Comparison of ENCODE assay signal across 7 cellular contexts in genomic region chr1:212433577-212434462, GRCh38. TPM values are rescaled to one million over a fixed set of nuclear protein-coding genes. Genes with fewer than 3 reads are reported as not detected.
DNase-seq lines count a peak whose midpoint lies in the region; ATAC-seq and TF ChIP-seq lines count a peak whose summit lies in the region.

No MANE protein-coding gene starts in this region.

- H3K4me3 ChIP-seq in HFF-Myc (replicated peaks; ENCODE audit: low read depth, low read length) (peak overlapping the region; percentile 65), iPS DF 6.9 (ENCODE audit: low read length) (peak overlapping the region; percentile 66; the same call in 1 of the 2 replicates)

- no peak overlapping the region for H3K27ac Mint-ChIP-seq in WTC11
- peak overlapping the region in 1 of 2 donors; percentile 27 for H3K27ac Mint-ChIP-seq in stimulated activated naive CD8-positive, alpha-beta T cell treated with anti-CD3 and anti-CD28 coated beads, Interleukin-15, amount 100 ng/mL, for 72 hours

- no peaks in the 10 kb centered on the region for H3K9me3 ChIP-seq in iPS DF 6.9 (ENCODE audit: control insufficient read depth, insufficient read depth, low read length)

- no CpG with 5 or more reads among the region's 17 CpGs for WGBS in iPS DF 6.9 (ENCODE audit: insufficient coverage, insufficient read length)

- no peaks in the 10 kb centered on the region for H3K9me3 Mint-ChIP-seq in WTC11
- no peaks in the 10 kb centered on the region for H3K9me3 Mint-ChIP-seq in stimulated activated naive CD8-positive, alpha-beta T cell treated with anti-CD3 and anti-CD28 coated beads, Interleukin-15, amount 100 ng/mL, for 72 hours

- H3K27me3 Mint-ChIP-seq in WTC11 (ENCODE audit: low read depth) = peaks cover 4% of the 10 kb centered on the region; the same call in 1 of the 2 replicates
- H3K27me3 Mint-ChIP-seq in stimulated activated naive CD8-positive, alpha-beta T cell treated with anti-CD3 and anti-CD28 coated beads, Interleukin-15, amount 100 ng/mL, for 72 hours = no peaks in the 10 kb centered on the region

- H3K36me3 Mint-ChIP-seq in WTC11 = no peaks in the 10 kb centered on the region

- H3K4me1 Mint-ChIP-seq in WTC11 = peaks cover 16% of the 10 kb centered on the region
- H3K4me1 Mint-ChIP-seq in stimulated activated naive CD8-positive, alpha-beta T cell treated with anti-CD3 and anti-CD28 coated beads, Interleukin-15, amount 100 ng/mL, for 72 hours = peaks cover 57% of the 10 kb centered on the region

- POLR2A ChIA-PET in WTC11 (lab: Charles Lee) (interaction anchor here (1.1 kb wide), 1 partner anchor 19 kb away, joined by 3 read pairs; the partner anchor contains the start of gene PACC1), GM10248 (lab: Yijun Ruan, JAX) (no interaction called here)

- peak overlapping the region; percentile 74 for H3K4me3 Mint-ChIP-seq in WTC11
- H3K4me3 Mint-ChIP-seq in stimulated activated naive CD8-positive, alpha-beta T cell treated with anti-CD3 and anti-CD28 coated beads, Interleukin-15, amount 100 ng/mL, for 72 hours = peak overlapping the region; percentile 80 to 82

- peaks cover 3% of the 10 kb centered on the region; the same call in 1 of the 2 replicates for H3K4me1 ChIP-seq in iPS DF 6.9 (ENCODE audit: control insufficient read depth, insufficient read depth, low read length)

- CTCF ChIA-PET in WTC11 (lab: Charles Lee) = interaction anchor here (1.3 to 2.4 kb wide), 2 partner anchors 22 to 24 kb away, joined by 5 to 14 read pairs; no protein-coding TSS in a partner anchor
- CTCF ChIA-PET in GM10248 (lab: Yijun Ruan, JAX) = interaction anchor here (1.1 to 2.6 kb wide), 3 partner anchors 23 to 371 kb away, joined by 3 to 20 read pairs (median 4); no protein-coding TSS in a partner anchor

- DNase-seq in HFF-Myc (ENCODE audit: extremely low read depth, low read depth) (no peak), WTC11 (ENCODE audit: low spot score) (no peak), iPS DF 6.9 (ENCODE audit: low read depth, low spot score) (no peak), mucosa of gallbladder (ENCODE audit: low spot score) (no peak), iPS-NIHi7 (ENCODE audit: extremely low spot score) (no peak), GM10248 (ENCODE audit: extremely low spot score) (no peak)
- DNase-seq in stimulated activated naive CD8-positive, alpha-beta T cell treated with anti-CD3 and anti-CD28 coated beads, Interleukin-15, amount 100 ng/mL, for 72 hours = no peak

- H3K27ac ChIP-seq in iPS DF 6.9 (ENCODE audit: low read length) = no peak overlapping the region

- H3K36me3 ChIP-seq in iPS DF 6.9 (ENCODE audit: control insufficient read depth, insufficient read depth, low read length) = no peaks in the 10 kb centered on the region

- TF ChIP-seq CTCF in HFF-Myc (IDR thresholded peaks at IDR 0.05; ENCODE audit: low read depth, low read length, missing control alignments) (no peak), WTC11 (IDR thresholded peaks at IDR 0.05) (no peak), GM10248 (IDR thresholded peaks at IDR 0.05; ENCODE audit: control extremely low read depth, extremely low read depth, low read depth, missing control alignments) (no peak)

- no peak for ATAC-seq in WTC11
- no peak for ATAC-seq in stimulated activated naive CD8-positive, alpha-beta T cell treated with anti-CD3 and anti-CD28 coated beads, Interleukin-15, amount 100 ng/mL, for 72 hours

- H3K27me3 ChIP-seq in iPS DF 6.9 (ENCODE audit: control insufficient read depth, insufficient read depth, low read length) = 0 out of 2 replicates have a peak, but pooled peaks cover 1% of the 10 kb centered on the region

TF ChIP-seq in WTC11, 78 proteins besides CTCF, POLR2A, EP300 and RAD21:
- TF ChIP-seq, protein P1, sequence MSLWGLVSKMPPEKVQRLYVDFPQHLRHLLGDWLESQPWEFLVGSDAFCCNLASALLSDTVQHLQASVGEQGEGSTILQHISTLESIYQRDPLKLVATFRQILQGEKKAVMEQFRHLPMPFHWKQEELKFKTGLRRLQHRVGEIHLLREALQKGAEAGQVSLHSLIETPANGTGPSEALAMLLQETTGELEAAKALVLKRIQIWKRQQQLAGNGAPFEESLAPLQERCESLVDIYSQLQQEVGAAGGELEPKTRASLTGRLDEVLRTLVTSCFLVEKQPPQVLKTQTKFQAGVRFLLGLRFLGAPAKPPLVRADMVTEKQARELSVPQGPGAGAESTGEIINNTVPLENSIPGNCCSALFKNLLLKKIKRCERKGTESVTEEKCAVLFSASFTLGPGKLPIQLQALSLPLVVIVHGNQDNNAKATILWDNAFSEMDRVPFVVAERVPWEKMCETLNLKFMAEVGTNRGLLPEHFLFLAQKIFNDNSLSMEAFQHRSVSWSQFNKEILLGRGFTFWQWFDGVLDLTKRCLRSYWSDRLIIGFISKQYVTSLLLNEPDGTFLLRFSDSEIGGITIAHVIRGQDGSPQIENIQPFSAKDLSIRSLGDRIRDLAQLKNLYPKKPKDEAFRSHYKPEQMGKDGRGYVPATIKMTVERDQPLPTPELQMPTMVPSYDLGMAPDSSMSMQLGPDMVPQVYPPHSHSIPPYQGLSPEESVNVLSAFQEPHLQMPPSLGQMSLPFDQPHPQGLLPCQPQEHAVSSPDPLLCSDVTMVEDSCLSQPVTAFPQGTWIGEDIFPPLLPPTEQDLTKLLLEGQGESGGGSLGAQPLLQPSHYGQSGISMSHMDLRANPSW (CRISPR knock-in tag; conservative IDR thresholded peaks at IDR 0.05; ENCODE audit: low read depth) = no peak
- TF ChIP-seq, protein P2, sequence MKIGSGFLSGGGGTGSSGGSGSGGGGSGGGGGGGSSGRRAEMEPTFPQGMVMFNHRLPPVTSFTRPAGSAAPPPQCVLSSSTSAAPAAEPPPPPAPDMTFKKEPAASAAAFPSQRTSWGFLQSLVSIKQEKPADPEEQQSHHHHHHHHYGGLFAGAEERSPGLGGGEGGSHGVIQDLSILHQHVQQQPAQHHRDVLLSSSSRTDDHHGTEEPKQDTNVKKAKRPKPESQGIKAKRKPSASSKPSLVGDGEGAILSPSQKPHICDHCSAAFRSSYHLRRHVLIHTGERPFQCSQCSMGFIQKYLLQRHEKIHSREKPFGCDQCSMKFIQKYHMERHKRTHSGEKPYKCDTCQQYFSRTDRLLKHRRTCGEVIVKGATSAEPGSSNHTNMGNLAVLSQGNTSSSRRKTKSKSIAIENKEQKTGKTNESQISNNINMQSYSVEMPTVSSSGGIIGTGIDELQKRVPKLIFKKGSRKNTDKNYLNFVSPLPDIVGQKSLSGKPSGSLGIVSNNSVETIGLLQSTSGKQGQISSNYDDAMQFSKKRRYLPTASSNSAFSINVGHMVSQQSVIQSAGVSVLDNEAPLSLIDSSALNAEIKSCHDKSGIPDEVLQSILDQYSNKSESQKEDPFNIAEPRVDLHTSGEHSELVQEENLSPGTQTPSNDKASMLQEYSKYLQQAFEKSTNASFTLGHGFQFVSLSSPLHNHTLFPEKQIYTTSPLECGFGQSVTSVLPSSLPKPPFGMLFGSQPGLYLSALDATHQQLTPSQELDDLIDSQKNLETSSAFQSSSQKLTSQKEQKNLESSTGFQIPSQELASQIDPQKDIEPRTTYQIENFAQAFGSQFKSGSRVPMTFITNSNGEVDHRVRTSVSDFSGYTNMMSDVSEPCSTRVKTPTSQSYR (CRISPR knock-in tag; IDR thresholded peaks at IDR 0.05) = no peak
- no peak for TF ChIP-seq ELF4 (CRISPR knock-in tag; IDR thresholded peaks at IDR 0.05; ENCODE audit: low read depth)
- TF ChIP-seq JAZF1 (CRISPR knock-in tag; IDR thresholded peaks at IDR 0.05) = no peak
- TF ChIP-seq KAT7 (CRISPR knock-in tag; IDR thresholded peaks at IDR 0.05; ENCODE audit: borderline replicate concordance) = no peak
- TF ChIP-seq TEAD4 (CRISPR knock-in tag; IDR thresholded peaks at IDR 0.05) = no peak

RNA-seq across cellular contexts. Expression of gene NENF, which starts 1.1 kb away (rescaled TPM):
- total RNA-seq in WTC11 (2021) (26.2 to 28.1 TPM (median 27.3 TPM) in 3 replicates), mucosa of gallbladder (64.3 TPM)

RNA-seq across cellular contexts. Expression of gene PACC1, which starts 19.1 kb away (rescaled TPM):
- 15.0 to 19.5 TPM (median 15.7 TPM) in 3 replicates for total RNA-seq in WTC11 (2021)
- total RNA-seq in mucosa of gallbladder = 4.0 TPM
